Comparison of ENCODE assay signal across 8 cellular contexts in genomic region chr2:54456526-54457325, GRCh38. TPM values are rescaled to one million over a fixed set of nuclear protein-coding genes. Genes with fewer than 3 reads are reported as not detected.
DNase-seq lines count a peak whose midpoint lies in the region; ATAC-seq, FAIRE-seq and TF ChIP-seq lines count a peak whose summit lies in the region.

No MANE protein-coding gene starts in this region.

- ATAC-seq in HG03066 (IDR thresholded peaks at IDR 0.05; ENCODE audit: low read depth, unreplicated experiment) (peak; percentile 40), HG02588 (IDR thresholded peaks at IDR 0.05; ENCODE audit: unreplicated experiment) (no peak)
- ATAC-seq in stimulated activated effector memory CD8-positive, alpha-beta T cell treated with anti-CD3 and anti-CD28 coated beads, Interleukin-12 subunit alpha, Interleukin-12 subunit beta, amount 100 ng/mL, for 72 hours: peak; percentile 60

- TF ChIP-seq CTCF in cardiac fibroblast (IDR thresholded peaks at IDR 0.05; ENCODE audit: low read depth, low read length) (no peak), keratinocyte (optimal IDR thresholded peaks at IDR 0.05 in 1 of 3, IDR thresholded peaks at IDR 0.05 in 1 of 3, conservative IDR thresholded peaks at IDR 0.05 in 1 of 3; ENCODE audit: extremely low read depth in 1 of 3, insufficient read depth in 2 of 3, low read length in 3 of 3) (no peak)

- peak overlapping the region; percentile 59 for H3K4me2 ChIP-seq in keratinocyte (ENCODE audit: control insufficient read depth, extremely low read depth, insufficient read depth, low read depth, low read length)

- no peak overlapping the region for H3K27ac ChIP-seq in keratinocyte (ENCODE audit: control insufficient read depth, insufficient read depth, low read length)

- peak overlapping the region; percentile 81 for H3K4me3 Mint-ChIP-seq in stimulated activated effector memory CD8-positive, alpha-beta T cell treated with anti-CD3 and anti-CD28 coated beads, Interleukin-12 subunit alpha, Interleukin-12 subunit beta, amount 100 ng/mL, for 72 hours

- H3K27me3 ChIP-seq in keratinocyte (ENCODE audit: control insufficient read depth, extremely low read depth, insufficient read depth, low read length): peaks cover 12% of the 10 kb centered on the region

- H2AFZ ChIP-seq in keratinocyte (ENCODE audit: control insufficient read depth, low read length): peak overlapping the region; percentile 37

- H3K4me1 Mint-ChIP-seq in stimulated activated effector memory CD8-positive, alpha-beta T cell treated with anti-CD3 and anti-CD28 coated beads, Interleukin-12 subunit alpha, Interleukin-12 subunit beta, amount 100 ng/mL, for 72 hours: peaks cover 16% of the 10 kb centered on the region

- no peaks in the 10 kb centered on the region for H3K9me3 Mint-ChIP-seq in stimulated activated effector memory CD8-positive, alpha-beta T cell treated with anti-CD3 and anti-CD28 coated beads, Interleukin-12 subunit alpha, Interleukin-12 subunit beta, amount 100 ng/mL, for 72 hours

- no peak overlapping the region for H3K27ac Mint-ChIP-seq in stimulated activated effector memory CD8-positive, alpha-beta T cell treated with anti-CD3 and anti-CD28 coated beads, Interleukin-12 subunit alpha, Interleukin-12 subunit beta, amount 100 ng/mL, for 72 hours

- no peaks in the 10 kb centered on the region for H3K9me3 ChIP-seq in keratinocyte (ENCODE audit: control insufficient read depth, low read depth, low read length)

- H3K79me2 ChIP-seq in keratinocyte (ENCODE audit: control insufficient read depth, insufficient read depth, low read length): peaks cover 3% of the 10 kb centered on the region

- no peaks in the 10 kb centered on the region for H3K36me3 ChIP-seq in keratinocyte (ENCODE audit: control insufficient read depth in 2 of 2, extremely low read depth in 1 of 2, insufficient read depth in 2 of 2, low read length in 2 of 2)

- H3K4me3 ChIP-seq in cardiac fibroblast (replicated peaks in 1 of 2; ENCODE audit: low read depth in 2 of 2, low read length in 2 of 2) (peak overlapping the region; percentile 79 to 82), keratinocyte (ENCODE audit: control insufficient read depth in 2 of 3, extremely low read depth in 1 of 3, insufficient read depth in 2 of 3, low read depth in 1 of 3, low read length in 3 of 3) (peak overlapping the region; percentile 52 to 67 (median 63))

- H3K9me1 ChIP-seq in keratinocyte (ENCODE audit: control insufficient read depth, extremely low read depth, insufficient read depth, low read length): no peaks in the 10 kb centered on the region

- FAIRE-seq in keratinocyte (lab: Jason Lieb, UNC): no peak

- H3K4me1 ChIP-seq in keratinocyte (ENCODE audit: control insufficient read depth, extremely low read depth, insufficient read depth, low read length): peaks cover 13% of the 10 kb centered on the region

- no peaks in the 10 kb centered on the region for H3K36me3 Mint-ChIP-seq in stimulated activated effector memory CD8-positive, alpha-beta T cell treated with anti-CD3 and anti-CD28 coated beads, Interleukin-12 subunit alpha, Interleukin-12 subunit beta, amount 100 ng/mL, for 72 hours

- H4K20me1 ChIP-seq in keratinocyte (ENCODE audit: control insufficient read depth, extremely low read depth, insufficient read depth, low read length): no peaks in the 10 kb centered on the region

- no peak overlapping the region for H3K9ac ChIP-seq in keratinocyte (ENCODE audit: control insufficient read depth, extremely low read depth, insufficient read depth, low read length)

- peak; percentile 15 for DNase-seq in activated CD4-positive, alpha-beta T cell treated with anti-CD3 and anti-CD28 coated beads for 48 hours
- DNase-seq in activated CD4-positive, alpha-beta T cell treated with anti-CD3 and anti-CD28 coated beads, Interleukin-2, amount 50 U/mL, for 1 hour: no peak
- DNase-seq in RPMI7951 (ENCODE audit: low read depth): peak; percentile 57
- peak; percentile 42 to 54 for DNase-seq in cardiac fibroblast (ENCODE audit: low read depth in 2 of 2)
- no peak for DNase-seq in keratinocyte (ENCODE audit: low read depth, low spot score)
- peak; percentile 3 to 66 for DNase-seq in stimulated activated effector memory CD8-positive, alpha-beta T cell treated with anti-CD3 and anti-CD28 coated beads, Interleukin-12 subunit alpha, Interleukin-12 subunit beta, amount 100 ng/mL, for 72 hours (ENCODE audit: low spot score in 2 of 2)

- dilution Hi-C loops in keratinocyte (cut with MboI; ENCODE audit: extremely low pct_ligation_motif_present, low sequenced_read_pairs): no loop called here

RNA-seq across cellular contexts. Expression of gene SPTBN1, which starts 0.6 kb away (rescaled TPM):
- 120 and 129 TPM in 2 replicates for total RNA-seq in RPMI7951 (2014; rRNA removed; shearing (Covaris generic))
- polyA plus RNA-seq in keratinocyte: 34.6 to 40.0 TPM (median 39.9 TPM) in 3 replicates
- polyA plus RNA-seq in keratinocyte (2011; ENCODE audit: low read depth): 73.1 TPM
- 15.6 and 19.1 TPM in 2 replicates for polyA plus RNA-seq in keratinocyte (2011; cell fraction: cytosol; rRNA removed)
- 207 and 214 TPM in 2 replicates for polyA plus RNA-seq in keratinocyte (2011; cell fraction: nucleus; rRNA removed)
- polyA plus RNA-seq in keratinocyte (2012; ENCODE audit: low replicate concordance): 48.0 and 66.9 TPM in 2 replicates
- polyA minus RNA-seq in keratinocyte: 73.2 to 113 TPM (median 97.5 TPM) in 3 replicates
- polyA minus RNA-seq in keratinocyte (2011; cell fraction: cytosol; rRNA and poly(A)+ RNA removed): 32.8 TPM
- polyA minus RNA-seq in keratinocyte (2011; cell fraction: nucleus; rRNA and poly(A)+ RNA removed): 138 and 269 TPM in 2 replicates

Comparison
In these comparisons a context has a peak if more than half of its experiments do, and no peak if none do; other contexts are left out.
1. DNase-seq: peak in activated CD4-positive, alpha-beta T cell treated with anti-CD3 and anti-CD28 coated beads for 48 hours (single experiment), RPMI7951 (single experiment), cardiac fibroblast (2 of 2) and stimulated activated effector memory CD8-positive, alpha-beta T cell treated with anti-CD3 and anti-CD28 coated beads, Interleukin-12 subunit alpha, Interleukin-12 subunit beta, amount 100 ng/mL, for 72 hours (2 of 2); none in activated CD4-positive, alpha-beta T cell treated with anti-CD3 and anti-CD28 coated beads, Interleukin-2, amount 50 U/mL, for 1 hour (single experiment) and keratinocyte (single experiment).